In genomic region chr2:120890566-120891360, GRCh38 we compare ENCODE assay signal across 23 cellular contexts.
"Had no signal": no experiment of that assay in that cellular context is flagged by ENCODE, and none has a peak within 500 bp of the region (broad histone marks: within the 10 kb centered on the region; RNA-seq: fewer than 3 reads in every experiment).

No MANE protein-coding gene starts in this region.

- H3K9me3 ChIP-seq: mucosa of descending colon, neutrophil, ovary, suprapubic skin, thyroid gland had no signal

- H3K9me3 Mint-ChIP-seq: endodermal cell, type B pancreatic cell had no signal

- FAIRE-seq: endothelial cell of umbilical vein, kidney had no signal

- H3K4me3 Mint-ChIP-seq: endodermal cell; naive thymus-derived CD8-positive, alpha-beta T cell; type B pancreatic cell had no signal

- ATAC-seq: foreskin keratinocyte; left cardiac atrium; mucosa of descending colon; naive thymus-derived CD8-positive, alpha-beta T cell; right cardiac atrium had no signal

- H3K27ac ChIP-seq: coronary artery, foreskin keratinocyte, hepatocyte, neutrophil, ovary, suprapubic skin, thyroid gland had no signal

- DNase-seq: effector CD4-positive, alpha-beta T cell; endodermal cell; erythroblast; foreskin keratinocyte; head of caudate nucleus; kidney; left cardiac atrium; mammary epithelial cell; mucosa of descending colon; naive thymus-derived CD8-positive, alpha-beta T cell; right cardiac atrium; stimulated activated CD4-positive, alpha-beta T cell treated with anti-CD3 and anti-CD28 coated beads, Interleukin-2, amount 100 ng/mL, for 48 hours; stimulated activated naive CD4-positive, alpha-beta T cell treated with Interleukin-2 at 50 U/mL for 16 hours; thyroid gland had no signal

- H3K27ac Mint-ChIP-seq: endodermal cell; naive thymus-derived CD8-positive, alpha-beta T cell; progenitor cell of endocrine pancreas; type B pancreatic cell had no signal

- H3K4me2 ChIP-seq: hepatocyte, smooth muscle cell had no signal

- H3K36me3 ChIP-seq: neutrophil, ovary, suprapubic skin, thyroid gland had no signal

- H3K27me3 ChIP-seq: hepatocyte, neutrophil, ovary, suprapubic skin, thyroid gland had no signal

- H3K4me1 Mint-ChIP-seq: naive thymus-derived CD8-positive, alpha-beta T cell had no signal

- H3K4me3 ChIP-seq: coronary artery, hepatocyte, mucosa of descending colon, ovary, smooth muscle cell, suprapubic skin, thyroid gland had no signal

- H3K36me3 Mint-ChIP-seq: naive thymus-derived CD8-positive, alpha-beta T cell had no signal

- H3K4me1 ChIP-seq: foreskin keratinocyte, thyroid gland had no signal

- H2AFZ ChIP-seq: hepatocyte had no signal

- H3K79me2 ChIP-seq: hepatocyte had no signal
